ENCODE assay signal across 8 cellular contexts in the genomic region with DNA sequence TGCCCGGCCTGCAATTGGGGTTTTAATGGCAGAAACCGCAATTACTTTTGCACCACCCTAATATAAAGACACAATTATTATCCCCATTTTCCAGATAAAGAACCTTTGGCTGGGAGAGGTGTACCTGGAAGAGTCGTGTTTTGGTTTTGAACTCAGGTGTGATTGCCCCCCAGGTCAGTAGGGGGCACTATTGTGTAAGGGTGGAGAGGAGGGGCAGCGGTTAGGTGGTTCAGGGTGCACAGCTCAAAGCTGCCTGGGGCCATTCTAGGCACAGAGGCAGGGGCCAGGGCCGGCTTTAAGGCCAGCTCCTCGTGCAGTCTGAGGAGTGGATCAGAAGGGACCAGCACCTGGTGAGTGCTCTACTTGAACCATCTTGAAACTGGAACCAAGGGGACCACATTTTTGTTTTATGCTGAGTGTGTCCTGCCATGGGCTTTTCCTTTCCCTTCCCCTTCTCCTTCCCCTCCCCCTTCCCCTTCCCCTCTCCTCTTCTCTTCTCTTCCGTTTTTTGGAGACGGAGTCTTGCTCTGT. TPM values are rescaled to one million over a fixed set of nuclear protein-coding genes. Genes with fewer than 3 reads are reported as not detected.
DNase-seq lines count a peak whose midpoint lies in the region; ATAC-seq and TF ChIP-seq lines count a peak whose summit lies in the region.

No MANE protein-coding gene starts in this region.

- no peak overlapping the region for H3K4me2 ChIP-seq in OCI-LY7 (ENCODE audit: low read length)

- no peaks in the 10 kb centered on the region for H3K36me3 ChIP-seq in CD4-positive, alpha-beta memory T cell (ENCODE audit: insufficient read depth, low read length)
- H3K36me3 ChIP-seq in HEK293 (ENCODE audit: control insufficient read depth in 2 of 2, insufficient read depth in 1 of 2, low read length in 2 of 2): no peaks in the 10 kb centered on the region
- no peaks in the 10 kb centered on the region for H3K36me3 ChIP-seq in OCI-LY7 (ENCODE audit: insufficient read depth, low read length)

- peak overlapping the region in 3 of 8 donors; percentile 20 to 32 (median 29) for H3K4me3 Mint-ChIP-seq in CD4-positive, alpha-beta memory T cell
- no peak overlapping the region for H3K4me3 Mint-ChIP-seq in activated T-cell treated with anti-CD3 and anti-CD28 coated beads, Interleukin-2, amount 50 U/mL, for 4 hours

- no peaks in the 10 kb centered on the region for H3K9me2 ChIP-seq in OCI-LY7 (ENCODE audit: insufficient read depth, low read length)

- ATAC-seq in activated T-cell treated with anti-CD3 and anti-CD28 coated beads, Interleukin-2, amount 50 U/mL, for 4 hours: peak; percentile 77 to 82
- no peak for ATAC-seq in HG03354 (IDR thresholded peaks at IDR 0.05; ENCODE audit: poor library complexity, severe bottlenecking, unreplicated experiment)
- no peak for ATAC-seq in HG02970 (IDR thresholded peaks at IDR 0.05; ENCODE audit: low FRiP score, unreplicated experiment)

- peaks cover 39% of the 10 kb centered on the region for H3K4me1 ChIP-seq in CD4-positive, alpha-beta memory T cell (ENCODE audit: insufficient read depth, low read length)
- H3K4me1 ChIP-seq in HEK293 (ENCODE audit: control insufficient read depth, insufficient read depth, low read length): no peaks in the 10 kb centered on the region; the same call in 1 of the 2 replicates
- H3K4me1 ChIP-seq in OCI-LY7 (ENCODE audit: insufficient read depth, low read length, poor library complexity, severe bottlenecking): peaks cover 3% of the 10 kb centered on the region

- H2AFZ ChIP-seq in OCI-LY7 (ENCODE audit: low read length): 0 out of 2 replicates have a peak overlapping the region, but pooled peaks have one; percentile 28

- H4K20me1 ChIP-seq in OCI-LY7 (ENCODE audit: insufficient read depth, low read length): no peaks in the 10 kb centered on the region

- TF ChIP-seq CTCF in HEK293 (tag by site-specific recombination; IDR thresholded peaks at IDR 0.05) (peak; percentile 92), OCI-LY7 (conservative IDR thresholded peaks at IDR 0.05; ENCODE audit: low read length) (peak; percentile 92), fibroblast of villous mesenchyme (IDR thresholded peaks at IDR 0.05; ENCODE audit: insufficient read depth, low read depth, low read length) (peak; percentile 92), retinal pigment epithelial cell (conservative IDR thresholded peaks at IDR 0.05; ENCODE audit: low read depth, low read length) (peak; percentile 82)

- H3K4me3 ChIP-seq in CD4-positive, alpha-beta memory T cell (ENCODE audit: low read length in 2 of 2): no peak overlapping the region
- H3K4me3 ChIP-seq in HEK293 (ENCODE audit: low read depth, low read length) (no peak overlapping the region), OCI-LY7 (ENCODE audit: low read depth, low read length, poor library complexity, severe bottlenecking) (no peak overlapping the region), fibroblast of villous mesenchyme (ENCODE audit: low read depth, low read length) (no peak overlapping the region), retinal pigment epithelial cell (ENCODE audit: low read length) (no peak overlapping the region)

- H3K27ac ChIP-seq in CD4-positive, alpha-beta memory T cell (ENCODE audit: low read depth, low read length): no peak overlapping the region
- H3K27ac ChIP-seq in HEK293 (ENCODE audit: extremely low read depth, low read depth, low read length): no peak overlapping the region
- no peak overlapping the region for H3K27ac ChIP-seq in OCI-LY7 (ENCODE audit: low read depth, low read length, poor library complexity, severe bottlenecking)

- no peaks in the 10 kb centered on the region for H3K79me2 ChIP-seq in OCI-LY7 (ENCODE audit: insufficient read depth, low read depth, low read length)

- no TSS peak for BruUV-seq in OCI-LY7 (replicated peaks; lab: Mats Ljungman, UMichigan)

- POLR2A ChIA-PET in CD4-positive, alpha-beta memory T cell (lab: Charles Lee; ENCODE audit: partially characterized antibody): interaction anchor here (0.7 to 3.4 kb wide), 11 partner anchors 11 to 171 kb away, joined by 3 to 20 read pairs (median 4); a partner anchor contains a TSS
- POLR2A ChIA-PET in HEK293 (lab: Yijun Ruan, JAX): interaction anchor here (0.6 to 1.1 kb wide), 4 partner anchors 11 to 260 kb away, joined by 3 to 9 read pairs (median 4); a partner anchor contains a TSS
- POLR2A ChIA-PET in OCI-LY7 (lab: Charles Lee): interaction anchor here (0.5 to 1.0 kb wide), 2 partner anchors 14 to 30 kb away, joined by 3 to 4 read pairs; no protein-coding TSS in a partner anchor

- intact Hi-C loops in CD4-positive, alpha-beta memory T cell (cut with micrococcal nuclease): loop anchor here (1.0 kb wide), 3 partner anchors 41 to 174 kb away; no protein-coding TSS in a partner anchor
- intact Hi-C loops in OCI-LY7 (cut with micrococcal nuclease; ENCODE audit: unreplicated experiment): loop anchor here (1.0 to 5.0 kb wide), 3 partner anchors 41 to 171 kb away; a partner anchor contains a TSS

- CTCF ChIA-PET in CD4-positive, alpha-beta memory T cell (lab: Charles Lee; ENCODE audit: partially characterized antibody): interaction anchor here (0.9 to 3.0 kb wide), 7 partner anchors 23 to 175 kb away, joined by 3 to 38 read pairs (median 5); a partner anchor contains a TSS
- CTCF ChIA-PET in HEK293 (lab: Yijun Ruan, JAX): interaction anchor here (0.6 to 10.8 kb wide), 19 partner anchors 9 to 692 kb away, joined by 3 to 299 read pairs (median 5); no protein-coding TSS in a partner anchor
- CTCF ChIA-PET in OCI-LY7 (lab: Charles Lee; ENCODE audit: unreplicated experiment): no interaction called here

- peak overlapping the region; percentile 50 to 91 (median 74) for H3K27ac Mint-ChIP-seq in CD4-positive, alpha-beta memory T cell

- no peaks in the 10 kb centered on the region for H3K27me3 Mint-ChIP-seq in CD4-positive, alpha-beta memory T cell
- H3K27me3 Mint-ChIP-seq in activated T-cell treated with anti-CD3 and anti-CD28 coated beads, Interleukin-2, amount 50 U/mL, for 4 hours (ENCODE audit: low read depth): no peaks in the 10 kb centered on the region

- no peaks in the 10 kb centered on the region for H3K9me3 ChIP-seq in CD4-positive, alpha-beta memory T cell (ENCODE audit: control insufficient read depth in 1 of 2, low read length in 2 of 2)
- H3K9me3 ChIP-seq in HEK293 (ENCODE audit: control insufficient read depth, insufficient read depth, low read depth, low read length) (no peaks in the 10 kb centered on the region), OCI-LY7 (ENCODE audit: low read length) (no peaks in the 10 kb centered on the region)

- H3K36me3 Mint-ChIP-seq in CD4-positive, alpha-beta memory T cell: no peaks in the 10 kb centered on the region
- no peaks in the 10 kb centered on the region for H3K36me3 Mint-ChIP-seq in activated T-cell treated with anti-CD3 and anti-CD28 coated beads, Interleukin-2, amount 50 U/mL, for 4 hours (ENCODE audit: insufficient read depth)

- peak; percentile 78 to 83 (median 80) for DNase-seq in CD4-positive, alpha-beta memory T cell
- DNase-seq in OCI-LY7 (ENCODE audit: low spot score) (peak; percentile 78), fibroblast of villous mesenchyme (ENCODE audit: low read depth) (peak; percentile 62), retinal pigment epithelial cell (ENCODE audit: low read depth) (no peak)
- peak; percentile 78 for DNase-seq in activated T-cell treated with anti-CD3 and anti-CD28 coated beads, Interleukin-2, amount 50 U/mL, for 4 hours

- peaks cover 17 to 38% (median 27%) of the 10 kb centered on the region in 4 donors for H3K4me1 Mint-ChIP-seq in CD4-positive, alpha-beta memory T cell
- H3K4me1 Mint-ChIP-seq in activated T-cell treated with anti-CD3 and anti-CD28 coated beads, Interleukin-2, amount 50 U/mL, for 4 hours (ENCODE audit: low read depth): peaks cover 31% of the 10 kb centered on the region

- no peaks in the 10 kb centered on the region for H3K9me3 Mint-ChIP-seq in CD4-positive, alpha-beta memory T cell
- no peaks in the 10 kb centered on the region for H3K9me3 Mint-ChIP-seq in activated T-cell treated with anti-CD3 and anti-CD28 coated beads, Interleukin-2, amount 50 U/mL, for 4 hours

- H3K27me3 ChIP-seq in CD4-positive, alpha-beta memory T cell (ENCODE audit: insufficient read depth, low read length): no peaks in the 10 kb centered on the region

TF ChIP-seq in HEK293, 187 proteins besides CTCF, POLR2A, EP300 and RAD21 (continues in another document):
- no peak for TF ChIP-seq ZBTB1 (tag by site-specific recombination; IDR thresholded peaks at IDR 0.05)

RNA-seq across cellular contexts. Expression of a gene that starts 5.8 kb away (rescaled TPM):
- total RNA-seq in CD4-positive, alpha-beta memory T cell: 10 to 100 TPM; 21.9 to 25.8 TPM
- 10 to 100 TPM; 40.2 to 42.5 TPM for polyA plus RNA-seq in CD4-positive, alpha-beta memory T cell
- total RNA-seq in OCI-LY7 (2014; rRNA removed; shearing (Covaris generic)): 19.4 and 20.9 TPM in 2 replicates
- total RNA-seq in OCI-LY7 (2022) (10.7 and 11.6 TPM in 2 replicates), fibroblast of villous mesenchyme (39.7 and 44.8 TPM in 2 replicates)
- total RNA-seq in activated T-cell treated with anti-CD3 and anti-CD28 coated beads, Interleukin-2, amount 50 U/mL, for 4 hours: 1 to 10 TPM; 5.8 to 9.5 (median 8.9) TPM

RNA-seq across cellular contexts. Expression of a gene that starts 10.4 kb away (rescaled TPM):
- total RNA-seq in CD4-positive, alpha-beta memory T cell: 1,000 to 10,000 TPM; 3,135 to 3,272 TPM
- polyA plus RNA-seq in CD4-positive, alpha-beta memory T cell: 1,000 to 10,000 TPM; 1,691 to 2,012 TPM
- 6,180 and 6,539 TPM in 2 replicates for total RNA-seq in OCI-LY7 (2014; rRNA removed; shearing (Covaris generic))
- total RNA-seq in OCI-LY7 (2022): 2,366 and 2,673 TPM in 2 replicates
- total RNA-seq in activated T-cell treated with anti-CD3 and anti-CD28 coated beads, Interleukin-2, amount 50 U/mL, for 4 hours: 1,000 to 10,000 TPM; 2,890 to 3,149 (median 2,904) TPM
- 1,679 and 1,912 TPM in 2 replicates for total RNA-seq in fibroblast of villous mesenchyme

RNA-seq across cellular contexts. Expression of a gene that starts 19.2 kb away (rescaled TPM):
- total RNA-seq in CD4-positive, alpha-beta memory T cell: 1,000 to 10,000 TPM; 5,517 to 5,661 TPM
- polyA plus RNA-seq in CD4-positive, alpha-beta memory T cell: 1,000 to 10,000 TPM; 1,827 to 3,046 TPM
- total RNA-seq in OCI-LY7 (2014; rRNA removed; shearing (Covaris generic)): 6,720 and 8,461 TPM in 2 replicates
- total RNA-seq in OCI-LY7 (2022): 2,999 and 3,606 TPM in 2 replicates
- 1,000 to 10,000 TPM; 4,599 to 4,940 (median 4,852) TPM for total RNA-seq in activated T-cell treated with anti-CD3 and anti-CD28 coated beads, Interleukin-2, amount 50 U/mL, for 4 hours
- 1,887 and 2,774 TPM in 2 replicates for total RNA-seq in fibroblast of villous mesenchyme

RNA-seq across cellular contexts. Expression of a gene that starts 21.2 kb away (rescaled TPM):
- 1 to 10 TPM; 2.4 to 2.5 TPM for total RNA-seq in CD4-positive, alpha-beta memory T cell
- polyA plus RNA-seq in CD4-positive, alpha-beta memory T cell: 1 to 10 TPM; 1.2 to 1.5 TPM
- total RNA-seq in OCI-LY7 (2014; rRNA removed; shearing (Covaris generic)): 0.77 and 1.4 TPM in 2 replicates
- total RNA-seq in OCI-LY7 (2022): 1.3 and 2.1 TPM in 2 replicates
- total RNA-seq in activated T-cell treated with anti-CD3 and anti-CD28 coated beads, Interleukin-2, amount 50 U/mL, for 4 hours: 1 to 10 TPM; 2.4 to 4.0 (median 3.5) TPM
- 115 and 162 TPM in 2 replicates for total RNA-seq in fibroblast of villous mesenchyme

RNA-seq across cellular contexts. Expression of a gene that starts 32.6 kb away (rescaled TPM):
- total RNA-seq in CD4-positive, alpha-beta memory T cell: 100 to 1,000 TPM; 114 to 115 TPM
- 100 to 1,000 TPM; 145 to 252 TPM for polyA plus RNA-seq in CD4-positive, alpha-beta memory T cell
- total RNA-seq in OCI-LY7 (2014; rRNA removed; shearing (Covaris generic)): 8.2 and 10.1 TPM in 2 replicates
- total RNA-seq in OCI-LY7 (2022) (8.4 and 11.7 TPM in 2 replicates), fibroblast of villous mesenchyme (2.6 and 4.8 TPM in 2 replicates)
- total RNA-seq in activated T-cell treated with anti-CD3 and anti-CD28 coated beads, Interleukin-2, amount 50 U/mL, for 4 hours: 10 to 100 TPM; 52.3 to 64.8 (median 56.9) TPM

Comparison
In these comparisons a context has a peak if more than half of its experiments do, and no peak if none do; other contexts are left out.
1. ATAC-seq: peak in activated T-cell treated with anti-CD3 and anti-CD28 coated beads, Interleukin-2, amount 50 U/mL, for 4 hours (2 of 2); none in HG03354 (single experiment) and HG02970 (single experiment).
2. Peak in every context shown above with its lines, with median percentiles within 50 percentile points of each other: CTCF ChIP-seq.